ENCODE assay signal across 19 cellular contexts in genomic region chrX:19876962-19877361, GRCh38. TPM values are rescaled to one million over a fixed set of nuclear protein-coding genes. Genes with fewer than 3 reads are reported as not detected.
DNase-seq lines count a peak whose midpoint lies in the region; ATAC-seq, FAIRE-seq and TF ChIP-seq lines count a peak whose summit lies in the region.
"Had no signal": no experiment of that assay in that cellular context is flagged by ENCODE, and none has a peak within 500 bp of the region (broad histone marks: within the 10 kb centered on the region; RNA-seq: fewer than 3 reads in every experiment).

No MANE protein-coding gene starts in this region.

- intact Hi-C loops in CD14-positive monocyte (cut with micrococcal nuclease) = loop anchor here in 1 of 2 donors (5.0 kb wide), 1 partner anchor 35 kb away; no protein-coding TSS in a partner anchor
- intact Hi-C loops in activated T-helper 2 cell treated with anti-CD3 and anti-CD28 coated beads, Interferon-gamma antibody, Interleukin-2, Interleukin-4, amounts not matched to agents 10 μg/mL and 5 μg/mL and 100 μg/mL, durations not matched to agents 14 hours and 24 hours and 36 hours (cut with micrococcal nuclease) = no loop called here

- H3K9me3 ChIP-seq in neutrophil = no peaks in the 10 kb centered on the region
- H3K9me3 ChIP-seq: SK-N-SH had no signal

- H3K27me3 ChIP-seq in neutrophil = no peaks in the 10 kb centered on the region

- peaks cover 13 to 27% of the 10 kb centered on the region in 2 donors for H3K36me3 Mint-ChIP-seq in CD14-positive monocyte
- H3K36me3 Mint-ChIP-seq in activated T-helper 2 cell treated with anti-CD3 and anti-CD28 coated beads, Interferon-gamma antibody, Interleukin-2, Interleukin-4, amounts not matched to agents 10 μg/mL and 5 μg/mL and 100 μg/mL, durations not matched to agents 14 hours and 24 hours and 36 hours (ENCODE audit: low read depth) = peaks cover 25% of the 10 kb centered on the region

- no peak overlapping the region for H3K4me3 Mint-ChIP-seq in CD14-positive monocyte
- no peak overlapping the region for H3K4me3 Mint-ChIP-seq in activated T-helper 2 cell treated with anti-CD3 and anti-CD28 coated beads, Interferon-gamma antibody, Interleukin-2, Interleukin-4, amounts not matched to agents 10 μg/mL and 5 μg/mL and 100 μg/mL, durations not matched to agents 14 hours and 24 hours and 36 hours (ENCODE audit: low read depth)
- H3K4me3 Mint-ChIP-seq: CD4-positive, alpha-beta memory T cell had no signal

- no peak for DNase-seq in CD14-positive monocyte (ENCODE audit: low spot score)
- no peak for DNase-seq in GM19239 (ENCODE audit: insufficient read length, low spot score)
- no peak for DNase-seq in activated T-helper 2 cell treated with anti-CD3 and anti-CD28 coated beads, Interferon-gamma antibody, Interleukin-2, Interleukin-4, amounts not matched to agents 10 μg/mL and 5 μg/mL and 100 μg/mL, durations not matched to agents 14 hours and 24 hours and 36 hours (ENCODE audit: low spot score)
- DNase-seq: CD4-positive, alpha-beta memory T cell; DMS79; H7; IMR-90; NCI-H1105 treated with DMSO at 0.1 percent for 48 hours; NCI-H1694 treated with DMSO at 0.1 percent for 48 hours; NCI-H2107; NCI-H2227 treated with DMSO at 0.1 percent for 48 hours; NCI-H524; Right ventricle myocardium superior; SK-N-SH had no signal

- H3K36me3 ChIP-seq in neutrophil = no peaks in the 10 kb centered on the region

- FAIRE-seq in GM19239 (lab: Jason Lieb, UNC) = peak; percentile 33
- FAIRE-seq: RCC 7860 had no signal

- H3K4me1 ChIP-seq in neutrophil (ENCODE audit: control insufficient read depth in 1 of 2, insufficient read depth in 1 of 2, low read depth in 1 of 2, low read length in 1 of 2) = peaks cover 77 to 82% of the 10 kb centered on the region in 2 experiments

- peak overlapping the region; percentile 95 for H3K27ac ChIP-seq in neutrophil

- H3K9me3 Mint-ChIP-seq in CD14-positive monocyte = peaks cover 0 to 1% (median 0%) of the 10 kb centered on the region in 7 donors
- no peaks in the 10 kb centered on the region for H3K9me3 Mint-ChIP-seq in activated T-helper 2 cell treated with anti-CD3 and anti-CD28 coated beads, Interferon-gamma antibody, Interleukin-2, Interleukin-4, amounts not matched to agents 10 μg/mL and 5 μg/mL and 100 μg/mL, durations not matched to agents 14 hours and 24 hours and 36 hours

- H3K27me3 Mint-ChIP-seq in CD14-positive monocyte (ENCODE audit: low read depth in 3 of 3) = peaks cover 0 to 4% (median 2%) of the 10 kb centered on the region in 3 donors
- H3K27me3 Mint-ChIP-seq in activated T-helper 2 cell treated with anti-CD3 and anti-CD28 coated beads, Interferon-gamma antibody, Interleukin-2, Interleukin-4, amounts not matched to agents 10 μg/mL and 5 μg/mL and 100 μg/mL, durations not matched to agents 14 hours and 24 hours and 36 hours (ENCODE audit: low read depth) = no peaks in the 10 kb centered on the region
- H3K27me3 Mint-ChIP-seq: CD4-positive, alpha-beta memory T cell had no signal

- H3K27ac Mint-ChIP-seq in CD14-positive monocyte = peak overlapping the region in 6 of 7 donors; percentile 42 to 98 (median 53)
- H3K27ac Mint-ChIP-seq in activated T-helper 2 cell treated with anti-CD3 and anti-CD28 coated beads, Interferon-gamma antibody, Interleukin-2, Interleukin-4, amounts not matched to agents 10 μg/mL and 5 μg/mL and 100 μg/mL, durations not matched to agents 14 hours and 24 hours and 36 hours = peak overlapping the region; percentile 9
- H3K27ac Mint-ChIP-seq: CD4-positive, alpha-beta memory T cell had no signal

- no peak overlapping the region for H3K4me3 ChIP-seq in neutrophil (ENCODE audit: low read depth in 1 of 2, low read length in 1 of 2)

- H3K4me1 Mint-ChIP-seq in CD14-positive monocyte = peaks cover 85% of the 10 kb centered on the region
- peaks cover 56% of the 10 kb centered on the region for H3K4me1 Mint-ChIP-seq in activated T-helper 2 cell treated with anti-CD3 and anti-CD28 coated beads, Interferon-gamma antibody, Interleukin-2, Interleukin-4, amounts not matched to agents 10 μg/mL and 5 μg/mL and 100 μg/mL, durations not matched to agents 14 hours and 24 hours and 36 hours (ENCODE audit: low read depth)

- TF ChIP-seq CTCF in CD14-positive monocyte (IDR thresholded peaks at IDR 0.05) (no peak), neutrophil (IDR thresholded peaks at IDR 0.05) (no peak)

- no peak for ATAC-seq in HG03108 (IDR thresholded peaks at IDR 0.05; ENCODE audit: unreplicated experiment)
- ATAC-seq in HG03469 (IDR thresholded peaks at IDR 0.05; ENCODE audit: unreplicated experiment) = no peak
- ATAC-seq in GM19452 (IDR thresholded peaks at IDR 0.05; ENCODE audit: unreplicated experiment) = no peak

RNA-seq across cellular contexts. Expression of gene SH3KBP1, which starts 10.4 kb away (rescaled TPM):
- polyA plus RNA-seq in CD14-positive monocyte = 10 to 100 TPM; 59.3 to 87.7 TPM
- 61.6 and 67.9 TPM in 2 replicates for total RNA-seq in activated T-helper 2 cell treated with anti-CD3 and anti-CD28 coated beads, Interferon-gamma antibody, Interleukin-2, Interleukin-4, amounts not matched to agents 10 μg/mL and 5 μg/mL and 100 μg/mL, durations not matched to agents 14 hours and 24 hours and 36 hours
